8 cellular contexts compared by ENCODE assay signal in genomic region chr7:3897430-3898385, GRCh38.
DNase-seq lines count a peak whose midpoint lies in the region; ATAC-seq and TF ChIP-seq lines count a peak whose summit lies in the region.

No MANE protein-coding gene starts in this region.

- H3K27ac ChIP-seq in body of pancreas (no peak overlapping the region), aorta (ENCODE audit: low read depth in 1 of 2, low read length in 2 of 2) (no peak overlapping the region)

- DNase-seq in EL (peak; percentile 0), SK-N-DZ (ENCODE audit: low spot score) (peak; percentile 36), body of pancreas (peak; percentile 32 to 57 (median 42)), kidney glomerular epithelial cell (lab: John Stamatoyannopoulos, UW) (peak; percentile 8), cortex of kidney (lab: John Stamatoyannopoulos, UW) (no peak), aorta (no peak)
- peak in 2 of 3 experiments; percentile 7 to 13 for DNase-seq in stimulated activated CD4-positive, alpha-beta T cell treated with anti-CD3 and anti-CD28 coated beads, TNF-alpha, amount 100 ng/mL, for 4 hours (ENCODE audit: low read depth in 3 of 3)

- no peak overlapping the region for H3K4me3 ChIP-seq in body of pancreas
- H3K4me3 ChIP-seq in aorta (ENCODE audit: low read length in 2 of 2): no peak overlapping the region

- no peaks in the 10 kb centered on the region for H3K36me3 ChIP-seq in body of pancreas (replicated peaks in 1 of 2; ENCODE audit: insufficient read depth in 1 of 2, low read depth in 2 of 2)
- peaks cover 0 to 5% of the 10 kb centered on the region in 2 donors for H3K36me3 ChIP-seq in aorta (ENCODE audit: control insufficient read depth in 1 of 2, insufficient read depth in 2 of 2, low read length in 1 of 2)

- 68 to 70% methylated on average over 10 of the region's 10 CpGs for WGBS in body of pancreas, 2 donors
- 76 to 77% methylated on average over 10 of the region's 10 CpGs for WGBS in aorta, 2 donors

- H3K4me1 ChIP-seq in body of pancreas: no peaks in the 10 kb centered on the region
- H3K4me1 ChIP-seq in aorta (ENCODE audit: control insufficient read depth in 1 of 2, insufficient read depth in 2 of 2, low read length in 2 of 2): peaks cover 0 to 3% of the 10 kb centered on the region in 2 donors

- H3K27me3 ChIP-seq in body of pancreas (no peaks in the 10 kb centered on the region), aorta (ENCODE audit: control insufficient read depth in 1 of 2, insufficient read depth in 2 of 2, low read length in 1 of 2) (no peaks in the 10 kb centered on the region)

- H3K9me3 ChIP-seq in body of pancreas (no peaks in the 10 kb centered on the region), aorta (ENCODE audit: control insufficient read depth, low read length) (no peaks in the 10 kb centered on the region)

- peak; percentile 47 to 79 (median 75) for TF ChIP-seq CTCF in body of pancreas (IDR thresholded peaks at IDR 0.05)

- intact Hi-C loops in body of pancreas (cut with DNase I) (loop anchor here (10.0 kb wide), 1 partner anchor 1013 kb away; no protein-coding TSS in a partner anchor), aorta (cut with DNase I) (loop anchor here (5.0 to 10.0 kb wide), 3 partner anchors 595 to 1033 kb away; partner anchors contain the start of gene SDK1 (in 1 of the 2))

- peak; percentile 50 for ATAC-seq in HG03432 (IDR thresholded peaks at IDR 0.05; ENCODE audit: unreplicated experiment)
- no peak for ATAC-seq in body of pancreas
- ATAC-seq in aorta (ENCODE audit: low FRiP score): no peak

- TF ChIP-seq POLR2A in body of pancreas (IDR thresholded peaks at IDR 0.05): no peak

Comparison
In these comparisons a context has a peak if more than half of its experiments do, and no peak if none do; other contexts are left out.
1. DNase-seq: peak in EL (single experiment), SK-N-DZ (single experiment), body of pancreas (4 of 4), kidney glomerular epithelial cell (single experiment) and stimulated activated CD4-positive, alpha-beta T cell treated with anti-CD3 and anti-CD28 coated beads, TNF-alpha, amount 100 ng/mL, for 4 hours (2 of 3); none in cortex of kidney (single experiment) and aorta (0 of 2).